In the genomic region with DNA sequence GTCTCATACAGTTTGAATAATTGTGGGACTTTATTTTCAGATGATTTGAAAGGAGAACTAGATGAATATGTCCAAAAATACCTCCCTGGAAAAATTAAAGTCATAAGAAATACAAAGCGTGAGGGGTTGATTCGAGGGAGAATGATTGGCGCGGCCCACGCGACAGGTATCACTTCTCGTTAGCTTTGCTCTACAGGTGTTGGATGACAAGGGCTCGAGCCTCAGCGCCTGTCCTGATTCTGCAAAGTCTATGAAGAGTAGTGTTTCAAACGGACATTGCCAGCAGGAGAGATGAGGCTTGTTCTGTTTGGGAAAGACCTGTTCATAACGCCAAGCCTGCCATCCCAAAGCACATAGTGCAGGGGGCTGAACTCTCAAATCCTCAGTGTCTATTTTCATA, we compare ENCODE assay signal across 24 cellular contexts.
DNase-seq lines count a peak whose midpoint lies in the region; ATAC-seq and TF ChIP-seq lines count a peak whose summit lies in the region.
"Had no signal": no experiment of that assay in that cellular context is flagged by ENCODE, and none has a peak within 500 bp of the region (broad histone marks: within the 10 kb centered on the region; RNA-seq: fewer than 3 reads in every experiment).

No MANE protein-coding gene starts in this region.

- H3K27me3 ChIP-seq in esophagus muscularis mucosa, result no peaks in the 10 kb centered on the region
- no peaks in the 10 kb centered on the region for H3K27me3 ChIP-seq in trophoblast cell (ENCODE audit: insufficient read depth, low read length)
- H3K27me3 ChIP-seq in heart left ventricle, result no peaks in the 10 kb centered on the region
- H3K27me3 ChIP-seq: BE2C, BLaER1 had no signal

- no peaks in the 10 kb centered on the region for H3K9me3 Mint-ChIP-seq in activated naive CD8-positive, alpha-beta T cell (ENCODE audit: low read depth)
- H3K9me3 Mint-ChIP-seq in activated naive CD8-positive, alpha-beta T cell treated with anti-CD3 and anti-CD28 coated beads, Interleukin-2, amount 50 U/mL, for 24 hours, result no peaks in the 10 kb centered on the region
- H3K9me3 Mint-ChIP-seq in activated T-cell treated with anti-CD3 and anti-CD28 coated beads, Interleukin-2, amount 50 U/mL, for 4 hours, result no peaks in the 10 kb centered on the region
- H3K9me3 Mint-ChIP-seq: CD14-positive monocyte; CD4-positive, CD25-positive, alpha-beta regulatory T cell; CD8-positive, alpha-beta memory T cell had no signal

- no peak for TF ChIP-seq POLR2A in esophagus muscularis mucosa (IDR thresholded peaks at IDR 0.05; ENCODE audit: low read depth)
- no peak for TF ChIP-seq POLR2A in heart left ventricle (IDR thresholded peaks at IDR 0.05)

- H4K91ac ChIP-seq in trophoblast cell (ENCODE audit: low read depth, low read length), result no peak overlapping the region

- peaks cover 0 to 8% (median 6%) of the 10 kb centered on the region in 4 donors for H3K4me1 ChIP-seq in esophagus muscularis mucosa
- no peaks in the 10 kb centered on the region for H3K4me1 ChIP-seq in trophoblast cell (ENCODE audit: control insufficient read depth in 1 of 2, insufficient read depth in 2 of 2, low read length in 2 of 2)
- H3K4me1 ChIP-seq in heart left ventricle, result peaks cover 0 to 3% (median 0%) of the 10 kb centered on the region in 12 donors
- H3K4me1 ChIP-seq: BE2C, BLaER1 had no signal

- ATAC-seq in activated naive CD8-positive, alpha-beta T cell treated with anti-CD3 and anti-CD28 coated beads, Interleukin-2, amount 50 U/mL, for 24 hours, result no peak
- ATAC-seq in activated T-cell treated with anti-CD3 and anti-CD28 coated beads, Interleukin-2, amount 50 U/mL, for 4 hours, result no peak
- ATAC-seq in heart left ventricle, result no peak
- ATAC-seq: GM12878 had no signal

- H2AK5ac ChIP-seq in trophoblast cell (ENCODE audit: low read length), result no peak overlapping the region

- no peaks in the 10 kb centered on the region for H3K9me3 ChIP-seq in esophagus muscularis mucosa
- peaks cover 3% of the 10 kb centered on the region for H3K9me3 ChIP-seq in trophoblast cell (ENCODE audit: insufficient read depth, low read depth, low read length)
- no peaks in the 10 kb centered on the region for H3K9me3 ChIP-seq in heart left ventricle
- H3K9me3 ChIP-seq: BE2C, BLaER1 had no signal

- H3K27ac ChIP-seq in esophagus muscularis mucosa (replicated peaks in 1 of 4) (no peak overlapping the region), trophoblast cell (ENCODE audit: low read depth, low read length) (no peak overlapping the region), heart left ventricle (no peak overlapping the region)
- H3K27ac ChIP-seq: BLaER1 had no signal

- H3K36me3 Mint-ChIP-seq in activated naive CD8-positive, alpha-beta T cell, result peaks cover 18% of the 10 kb centered on the region
- H3K36me3 Mint-ChIP-seq in activated naive CD8-positive, alpha-beta T cell treated with anti-CD3 and anti-CD28 coated beads, Interleukin-2, amount 50 U/mL, for 24 hours (ENCODE audit: low read depth), result peaks cover 35% of the 10 kb centered on the region
- peaks cover 37% of the 10 kb centered on the region for H3K36me3 Mint-ChIP-seq in activated T-cell treated with anti-CD3 and anti-CD28 coated beads, Interleukin-2, amount 50 U/mL, for 4 hours (ENCODE audit: insufficient read depth)

- H3K79me2 ChIP-seq in trophoblast cell (ENCODE audit: control insufficient read depth, insufficient read depth, low read length, poor library complexity), result no peaks in the 10 kb centered on the region

- H3K18ac ChIP-seq in trophoblast cell (ENCODE audit: low read length), result no peak overlapping the region

- 94% methylated on average over 11 of the region's 11 CpGs for WGBS in esophagus muscularis mucosa
- no CpG with 5 or more reads among the region's 11 CpGs for WGBS in trophoblast cell (ENCODE audit: extremely low coverage, insufficient coverage, insufficient read length)
- WGBS in heart left ventricle, 4 donors, result 92 to 95% (median 94%) methylated on average over 11 of the region's 11 CpGs

- DNase-seq in activated naive CD8-positive, alpha-beta T cell treated with anti-CD3 and anti-CD28 coated beads, Interleukin-2, amount 50 U/mL, for 24 hours, result no peak
- DNase-seq in esophagus muscularis mucosa (ENCODE audit: extremely low spot score), result peak; percentile 47
- DNase-seq in trophoblast cell, result no peak
- no peak for DNase-seq in activated T-cell treated with anti-CD3 and anti-CD28 coated beads, Interleukin-2, amount 50 U/mL, for 4 hours
- no peak for DNase-seq in heart left ventricle
- DNase-seq: 8988T; ACHN; BE2C; C1 segment of cervical spinal cord; CD4-positive, alpha-beta memory T cell; CD4-positive, CD25-positive, alpha-beta regulatory T cell; CD8-positive, alpha-beta memory T cell; COR-L47; DMS 273 treated with DMSO at 0.1 percent for 48 hours; DMS153; DMS53; DMS79; DND-41; EL; GDM1 had no signal

- H3K4me1 Mint-ChIP-seq in activated naive CD8-positive, alpha-beta T cell (ENCODE audit: low read depth), result peaks cover 3% of the 10 kb centered on the region
- peaks cover 7% of the 10 kb centered on the region for H3K4me1 Mint-ChIP-seq in activated naive CD8-positive, alpha-beta T cell treated with anti-CD3 and anti-CD28 coated beads, Interleukin-2, amount 50 U/mL, for 24 hours
- H3K4me1 Mint-ChIP-seq in activated T-cell treated with anti-CD3 and anti-CD28 coated beads, Interleukin-2, amount 50 U/mL, for 4 hours (ENCODE audit: low read depth), result peaks cover 6% of the 10 kb centered on the region
- H3K4me1 Mint-ChIP-seq: CD14-positive monocyte had no signal

- no peak for TF ChIP-seq EP300 in esophagus muscularis mucosa (IDR thresholded peaks at IDR 0.05)

- no peak overlapping the region for H2BK120ac ChIP-seq in trophoblast cell (ENCODE audit: insufficient read depth, low read length, poor library complexity)

- intact Hi-C loops in esophagus muscularis mucosa (cut with DNase I), result no loop called here
- intact Hi-C loops in heart left ventricle (cut with DNase I), result no loop called here

- H2AFZ ChIP-seq in trophoblast cell (ENCODE audit: insufficient read depth, low read length, poor library complexity), result no peak overlapping the region

- no peak overlapping the region for H3K4me3 ChIP-seq in esophagus muscularis mucosa
- peak overlapping the region; percentile 10 for H3K4me3 ChIP-seq in trophoblast cell (ENCODE audit: low read depth, low read length)
- H3K4me3 ChIP-seq in heart left ventricle, result no peak overlapping the region
- H3K4me3 ChIP-seq: BLaER1, GM12878 had no signal

- H3K27me3 Mint-ChIP-seq in activated naive CD8-positive, alpha-beta T cell, result no peaks in the 10 kb centered on the region
- H3K27me3 Mint-ChIP-seq in activated naive CD8-positive, alpha-beta T cell treated with anti-CD3 and anti-CD28 coated beads, Interleukin-2, amount 50 U/mL, for 24 hours, result no peaks in the 10 kb centered on the region
- H3K27me3 Mint-ChIP-seq in activated T-cell treated with anti-CD3 and anti-CD28 coated beads, Interleukin-2, amount 50 U/mL, for 4 hours (ENCODE audit: low read depth), result no peaks in the 10 kb centered on the region
- H3K27me3 Mint-ChIP-seq: CD4-positive, alpha-beta memory T cell; CD4-positive, CD25-positive, alpha-beta regulatory T cell; CD8-positive, alpha-beta memory T cell had no signal

- H2BK5ac ChIP-seq in trophoblast cell (ENCODE audit: low read depth, low read length, poor library complexity), result no peak overlapping the region

- TF ChIP-seq CTCF in esophagus muscularis mucosa (IDR thresholded peaks at IDR 0.05), result no peak
- TF ChIP-seq CTCF in heart left ventricle (IDR thresholded peaks at IDR 0.05), result no peak

- H4K12ac ChIP-seq in trophoblast cell (ENCODE audit: low read depth, low read length), result no peak overlapping the region

- H2BK12ac ChIP-seq in trophoblast cell (ENCODE audit: low read length), result no peak overlapping the region

- H3K4ac ChIP-seq in trophoblast cell (ENCODE audit: low read depth, low read length), result no peak overlapping the region

- H3K14ac ChIP-seq in trophoblast cell (ENCODE audit: low read length), result no peak overlapping the region

- no peak overlapping the region for H4K8ac ChIP-seq in trophoblast cell (ENCODE audit: low read depth, low read length)

- H3K9ac ChIP-seq in trophoblast cell (ENCODE audit: low read length), result no peak overlapping the region
- H3K9ac ChIP-seq: BLaER1 had no signal

- no peak overlapping the region for H3K23ac ChIP-seq in trophoblast cell (ENCODE audit: low read length)

- H3K4me3 Mint-ChIP-seq in activated naive CD8-positive, alpha-beta T cell, result no peak overlapping the region
- no peak overlapping the region for H3K4me3 Mint-ChIP-seq in activated naive CD8-positive, alpha-beta T cell treated with anti-CD3 and anti-CD28 coated beads, Interleukin-2, amount 50 U/mL, for 24 hours
- no peak overlapping the region for H3K4me3 Mint-ChIP-seq in activated T-cell treated with anti-CD3 and anti-CD28 coated beads, Interleukin-2, amount 50 U/mL, for 4 hours
- H3K4me3 Mint-ChIP-seq: CD14-positive monocyte; CD4-positive, alpha-beta memory T cell; CD4-positive, CD25-positive, alpha-beta regulatory T cell; CD8-positive, alpha-beta memory T cell had no signal

- no peak overlapping the region for H3K4me2 ChIP-seq in trophoblast cell (ENCODE audit: low read length)
- H3K4me2 ChIP-seq: BLaER1 had no signal

- H3K36me3 ChIP-seq in esophagus muscularis mucosa (peaks cover 8 to 81% (median 35%) of the 10 kb centered on the region in 4 donors), trophoblast cell (ENCODE audit: control insufficient read depth in 1 of 2, insufficient read depth in 2 of 2, low read length in 2 of 2) (peaks cover 15 to 18% of the 10 kb centered on the region in 2 experiments), heart left ventricle (peaks cover 0 to 85% (median 54%) of the 10 kb centered on the region in 9 donors)
- H3K36me3 ChIP-seq: BLaER1 had no signal

- no peaks in the 10 kb centered on the region for H3K79me1 ChIP-seq in trophoblast cell (ENCODE audit: low read length)

- peak overlapping the region; percentile 4 for H3K27ac Mint-ChIP-seq in activated naive CD8-positive, alpha-beta T cell
- H3K27ac Mint-ChIP-seq in activated naive CD8-positive, alpha-beta T cell treated with anti-CD3 and anti-CD28 coated beads, Interleukin-2, amount 50 U/mL, for 24 hours, result no peak overlapping the region
- H3K27ac Mint-ChIP-seq: CD14-positive monocyte; CD4-positive, alpha-beta memory T cell; CD4-positive, CD25-positive, alpha-beta regulatory T cell had no signal
